10 cellular contexts compared by ENCODE assay signal in genomic region chr19:2544576-2545415, GRCh38.
DNase-seq lines count a peak whose midpoint lies in the region; ATAC-seq, FAIRE-seq and TF ChIP-seq lines count a peak whose summit lies in the region.
"Had no signal": no experiment of that assay in that cellular context is flagged by ENCODE, and none has a peak within 500 bp of the region (broad histone marks: within the 10 kb centered on the region; RNA-seq: fewer than 3 reads in every experiment).

No MANE protein-coding gene starts in this region.

- H3K27ac Mint-ChIP-seq in Calu3 (ENCODE audit: unreplicated experiment), result no peak overlapping the region

- ATAC-seq in HepG2, result no peak

- BruUV-seq in HepG2 (replicated peaks; lab: Mats Ljungman, UMichigan) (no TSS peak), Calu3 (replicated peaks; lab: Mats Ljungman, UMichigan) (no TSS peak)

- H3K9ac ChIP-seq in HepG2 (ENCODE audit: insufficient read depth, low read depth, low read length), result 0 out of 2 replicates have a peak overlapping the region, but pooled peaks have one; percentile 33
- H3K9ac ChIP-seq in MM.1S (ENCODE audit: low read length), result no peak overlapping the region

- no peaks in the 10 kb centered on the region for H3F3A ChIP-seq in MM.1S (ENCODE audit: insufficient read depth, low read length)

- H3K4me2 ChIP-seq in HepG2 (ENCODE audit: low read depth, low read length) (no peak overlapping the region), MM.1S (ENCODE audit: low read depth, low read length) (no peak overlapping the region)

- H3K9me3 Mint-ChIP-seq in Calu3 (ENCODE audit: low read depth, unreplicated experiment), result no peaks in the 10 kb centered on the region
- H3K9me3 Mint-ChIP-seq: central memory CD8-positive, alpha-beta T cell had no signal

- H3K4me1 Mint-ChIP-seq in Calu3 (ENCODE audit: low read depth, unreplicated experiment), result peaks cover 33% of the 10 kb centered on the region

- no peak for TF ChIP-seq POLR2A in GM12892 (IDR thresholded peaks at IDR 0.05; ENCODE audit: low read depth, low read length)
- TF ChIP-seq POLR2A in adrenal gland (IDR thresholded peaks at IDR 0.05), result no peak
- TF ChIP-seq POLR2A in HepG2 (IDR thresholded peaks at IDR 0.05; ENCODE audit: insufficient read depth in 1 of 2, low read depth in 2 of 2, low read length in 2 of 2), result no peak

- DNase-seq in GM12892 (ENCODE audit: insufficient read length), result no peak
- peak in 1 of 7 donors; percentile 34 for DNase-seq in adrenal gland
- no peak for DNase-seq in HepG2 (ENCODE audit: low spot score)
- no peak for DNase-seq in MM.1S
- no peak for DNase-seq in Calu3
- no peak for DNase-seq in NCI-H2196 treated with DMSO at 0.1 percent for 48 hours (lab: John Stamatoyannopoulos, UW; ENCODE audit: unreplicated experiment)
- no peak for DNase-seq in NCI-H2107 (lab: John Stamatoyannopoulos, UW)
- DNase-seq: GOT3 had no signal

- TF ChIP-seq RAD21 in HepG2 (CRISPR knock-in tag; IDR thresholded peaks at IDR 0.05), result no peak

- H3K36me3 ChIP-seq in adrenal gland (replicated peaks in 1 of 2) (no peaks in the 10 kb centered on the region), HepG2 (replicated peaks in 1 of 2; ENCODE audit: control insufficient read depth in 1 of 2, insufficient read depth in 2 of 2, low read length in 2 of 2) (no peaks in the 10 kb centered on the region), MM.1S (replicated peaks; ENCODE audit: insufficient read depth, low read length) (no peaks in the 10 kb centered on the region)

- H3K27me3 ChIP-seq in adrenal gland (no peaks in the 10 kb centered on the region), HepG2 (ENCODE audit: control insufficient read depth in 1 of 2, insufficient read depth in 2 of 2, low read length in 2 of 2) (no peaks in the 10 kb centered on the region), MM.1S (replicated peaks; ENCODE audit: insufficient read depth, low read length) (no peaks in the 10 kb centered on the region)

- H3K27ac ChIP-seq in adrenal gland (peak overlapping the region; percentile 88 to 98 (median 97)), HepG2 (ENCODE audit: extremely low read length, insufficient read depth, low read length) (peak overlapping the region; percentile 100), skin epidermis (peak overlapping the region in 20 of 21 experiments; percentile 65 to 94 (median 82)), MM.1S (ENCODE audit: low read length) (no peak overlapping the region)

- H3K4me3 ChIP-seq in adrenal gland (no peak overlapping the region), HepG2 (replicated peaks in 1 of 3; ENCODE audit: insufficient read depth in 1 of 3, low read depth in 2 of 3, low read length in 3 of 3) (no peak overlapping the region), skin epidermis (no peak overlapping the region), MM.1S (ENCODE audit: low read length) (no peak overlapping the region)

- H3K4me1 ChIP-seq in adrenal gland (replicated peaks in 1 of 2) (peaks cover 40 to 69% of the 10 kb centered on the region in 2 donors), HepG2 (ENCODE audit: insufficient read depth, low read length) (peaks cover 83% of the 10 kb centered on the region), MM.1S (ENCODE audit: low read length) (no peaks in the 10 kb centered on the region)

- intact Hi-C loops in adrenal gland (cut with DNase I), result loop anchor here (5.0 to 10.0 kb wide), 3 partner anchors 33 to 67 kb away; partner anchors contain the start of gene GADD45B (in 1 of the 2)
- intact Hi-C loops in HepG2 (cut with micrococcal nuclease; ENCODE audit: unreplicated experiment), result loop anchor here (5.0 kb wide), 1 partner anchor 67 kb away; the partner anchor contains the start of gene GADD45B
- intact Hi-C loops in Calu3 (cut with micrococcal nuclease; ENCODE audit: unreplicated experiment), result loop anchor here (5.0 kb wide), 3 partner anchors 33 to 68 kb away; partner anchors contain the start of gene GADD45B

- H3K79me2 ChIP-seq in HepG2 (ENCODE audit: insufficient read depth, low read length), result no peaks in the 10 kb centered on the region
- no peaks in the 10 kb centered on the region for H3K79me2 ChIP-seq in MM.1S (ENCODE audit: low read length)

- no peak overlapping the region for H3K4me3 Mint-ChIP-seq in Calu3 (ENCODE audit: low read depth, unreplicated experiment)

- no peak overlapping the region for H2AFZ ChIP-seq in HepG2 (ENCODE audit: low read length)
- H2AFZ ChIP-seq in MM.1S (ENCODE audit: low read length), result no peak overlapping the region

- TF ChIP-seq CTCF in adrenal gland (IDR thresholded peaks at IDR 0.05) (no peak), HepG2 (CRISPR knock-in tag; IDR thresholded peaks at IDR 0.05) (no peak), MM.1S (IDR thresholded peaks at IDR 0.05; ENCODE audit: low read length) (no peak), Calu3 (IDR thresholded peaks at IDR 0.05; ENCODE audit: unreplicated experiment) (no peak)

- no peaks in the 10 kb centered on the region for H3K9me2 ChIP-seq in MM.1S (replicated peaks; ENCODE audit: insufficient read depth, low read length)

- H4K20me1 ChIP-seq in HepG2 (ENCODE audit: insufficient read depth, low read length), result no peaks in the 10 kb centered on the region
- no peaks in the 10 kb centered on the region for H4K20me1 ChIP-seq in MM.1S (ENCODE audit: insufficient read depth, low read length)

- no peaks in the 10 kb centered on the region for H3K27me3 Mint-ChIP-seq in Calu3 (ENCODE audit: unreplicated experiment)
- H3K27me3 Mint-ChIP-seq: central memory CD8-positive, alpha-beta T cell had no signal

- TF ChIP-seq EP300 in HepG2 (IDR thresholded peaks at IDR 0.05; ENCODE audit: low read depth in 2 of 2, low read length in 2 of 2), result no peak
- no peak for TF ChIP-seq EP300 in HepG2 (CRISPR knock-in tag; IDR thresholded peaks at IDR 0.05; ENCODE audit: borderline replicate concordance)

- H3K36me3 Mint-ChIP-seq in Calu3 (ENCODE audit: insufficient read depth, unreplicated experiment), result peaks cover 25% of the 10 kb centered on the region

- CTCF ChIA-PET in HepG2 (lab: Yijun Ruan, JAX; ENCODE audit: low intra/inter-chr PET ratio, low total read pairs) (no interaction called here), Calu3 (lab: Charles Lee) (interaction anchor here (1.1 kb wide), 1 partner anchor 50 kb away, joined by 6 read pairs; no protein-coding TSS in a partner anchor)

- no peaks in the 10 kb centered on the region for H3K9me3 ChIP-seq in adrenal gland (replicated peaks in 1 of 3)
- H3K9me3 ChIP-seq in HepG2 (ENCODE audit: low read length), result no peaks in the 10 kb centered on the region
- H3K9me3 ChIP-seq in MM.1S (replicated peaks; ENCODE audit: insufficient read depth, low read length), result no peaks in the 10 kb centered on the region

- FAIRE-seq in GM12892 (lab: Jason Lieb, UNC) (peak; percentile 82), HepG2 (lab: Jason Lieb, UNC) (no peak)

- WGBS in adrenal gland, 4 donors, result 85 to 95% (median 92%) methylated on average over 7 to 18 of the region's 18 CpGs
- WGBS in HepG2 (ENCODE audit: low lambda C conversion rate), result 97% methylated on average over 10 of the region's 18 CpGs

- POLR2A ChIA-PET in HepG2 (lab: Yijun Ruan, JAX), result interaction anchor here (1.1 to 7.9 kb wide), 10 partner anchors 11 to 117 kb away, joined by 3 to 199 read pairs (median 13); partner anchors contain the start of genes GADD45B and TIMM13

- in situ Hi-C loops in HepG2 (cut with HindIII; ENCODE audit: extremely low pct_ligation_motif_present, low pct_unique_long_range_greater_than_20kb), result loop anchor here (5.0 kb wide), 1 partner anchor 67 kb away; the partner anchor contains the start of gene GADD45B

TF ChIP-seq in HepG2, 621 proteins besides CTCF, POLR2A, EP300 and RAD21:
- TF ChIP-seq TRAFD1 (CRISPR knock-in tag; IDR thresholded peaks at IDR 0.05; ENCODE audit: borderline replicate concordance) (no peak), HNRNPL (IDR thresholded peaks at IDR 0.05; ENCODE audit: low read depth, low read length) (0 out of 2 replicates have a peak, but pooled peaks have one; percentile 24)
